Comparison of ENCODE assay signal across 1 cellular context in the genomic region with DNA sequence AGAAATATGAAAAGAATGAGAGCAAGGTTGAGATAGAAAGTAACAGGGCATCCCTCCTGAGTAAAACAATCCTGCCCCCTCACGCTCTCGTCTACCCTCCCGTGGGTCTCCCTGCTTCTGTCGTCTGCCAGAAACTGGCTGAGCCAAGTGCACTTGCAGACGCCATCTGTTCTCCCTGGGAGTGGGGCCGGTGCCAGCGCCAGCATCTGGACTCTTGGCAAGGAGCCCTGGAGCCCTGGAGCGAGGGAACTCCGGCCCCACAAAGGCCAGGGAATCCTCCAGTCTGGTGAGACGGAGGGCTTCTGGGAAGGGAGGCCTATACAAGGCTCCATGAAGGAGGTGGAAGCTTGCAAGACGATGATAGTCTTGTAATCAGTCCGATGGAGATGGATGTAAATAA.
TF ChIP-seq lines count a peak whose summit lies in the region.

No MANE protein-coding gene starts in this region.

TF ChIP-seq in HEK293, 187 proteins besides CTCF, POLR2A, EP300 and RAD21 (continued from another document):
- TF ChIP-seq, protein P1, sequence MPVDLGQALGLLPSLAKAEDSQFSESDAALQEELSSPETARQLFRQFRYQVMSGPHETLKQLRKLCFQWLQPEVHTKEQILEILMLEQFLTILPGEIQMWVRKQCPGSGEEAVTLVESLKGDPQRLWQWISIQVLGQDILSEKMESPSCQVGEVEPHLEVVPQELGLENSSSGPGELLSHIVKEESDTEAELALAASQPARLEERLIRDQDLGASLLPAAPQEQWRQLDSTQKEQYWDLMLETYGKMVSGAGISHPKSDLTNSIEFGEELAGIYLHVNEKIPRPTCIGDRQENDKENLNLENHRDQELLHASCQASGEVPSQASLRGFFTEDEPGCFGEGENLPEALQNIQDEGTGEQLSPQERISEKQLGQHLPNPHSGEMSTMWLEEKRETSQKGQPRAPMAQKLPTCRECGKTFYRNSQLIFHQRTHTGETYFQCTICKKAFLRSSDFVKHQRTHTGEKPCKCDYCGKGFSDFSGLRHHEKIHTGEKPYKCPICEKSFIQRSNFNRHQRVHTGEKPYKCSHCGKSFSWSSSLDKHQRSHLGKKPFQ (tag by site-specific recombination; IDR thresholded peaks at IDR 0.05) = no peak
- TF ChIP-seq BCL11B (tag by site-specific recombination; IDR thresholded peaks at IDR 0.05; ENCODE audit: low read depth) = no peak
- TF ChIP-seq ZNF830 (tag by site-specific recombination; IDR thresholded peaks at IDR 0.05; ENCODE audit: low read depth) = no peak
- no peak for TF ChIP-seq ZNF248 (tag by site-specific recombination; IDR thresholded peaks at IDR 0.05)
- no peak for TF ChIP-seq ZNF670 (tag by site-specific recombination; IDR thresholded peaks at IDR 0.05; ENCODE audit: low read depth)
- TF ChIP-seq ZNF404 (tag by site-specific recombination; IDR thresholded peaks at IDR 0.05) = no peak
- TF ChIP-seq ZNF292 (tag by site-specific recombination; IDR thresholded peaks at IDR 0.05; ENCODE audit: borderline replicate concordance, low read depth) = no peak
- no peak for TF ChIP-seq ZNF626 (tag by site-specific recombination; IDR thresholded peaks at IDR 0.05)
TF ChIP-seq in HEK293: peak in this region for 32.
